In the genomic region with DNA sequence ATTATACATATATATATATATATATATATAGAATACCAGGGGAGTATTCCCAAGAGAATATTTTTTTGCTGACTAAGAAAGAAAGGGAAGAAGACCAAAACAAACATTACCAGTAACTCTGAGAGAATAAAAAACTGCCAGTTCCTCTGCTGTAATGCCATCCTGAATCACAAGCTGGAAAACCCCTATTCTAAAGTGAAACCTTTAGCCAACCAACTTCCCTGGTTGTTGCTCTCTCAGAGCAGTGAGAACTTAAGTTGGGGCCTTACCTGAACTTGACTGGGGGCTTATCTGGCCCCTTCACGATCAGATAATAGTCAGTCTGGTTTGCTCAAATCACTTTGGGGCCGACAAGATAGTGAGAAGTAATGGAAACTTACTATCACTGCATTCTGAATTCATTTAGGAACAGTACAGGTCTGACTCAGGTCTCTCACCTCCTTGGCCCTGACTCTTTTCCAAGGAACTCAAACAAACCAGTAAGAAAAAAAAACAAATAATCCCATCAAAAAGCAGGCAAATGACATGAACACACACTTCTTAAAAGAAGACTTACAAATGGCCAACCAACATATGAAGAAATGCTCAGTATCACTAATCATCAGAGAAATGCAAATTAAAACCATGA, we compare ENCODE assay signal across 9 cellular contexts.
A peak's percentile ranks its signal among the peaks of the same experiment; 100 is the strongest.
DNase-seq lines count a peak whose midpoint lies in the region; ATAC-seq and TF ChIP-seq lines count a peak whose summit lies in the region.
"Had no signal": no experiment of that assay in that cellular context is flagged by ENCODE, and none has a peak within 500 bp of the region (broad histone marks: within the 10 kb centered on the region; RNA-seq: fewer than 3 reads in every experiment).

No MANE protein-coding gene starts in this region.

- H3K9me3 ChIP-seq in subcutaneous abdominal adipose tissue (ENCODE audit: control insufficient read depth in 5 of 5, low read length in 5 of 5) = no peaks in the 10 kb centered on the region

- no peaks in the 10 kb centered on the region for H4K20me1 ChIP-seq in KMS-11 (ENCODE audit: insufficient read depth)

- H3K36me3 ChIP-seq in KMS-11 (ENCODE audit: insufficient read depth) = no peaks in the 10 kb centered on the region
- H3K36me3 ChIP-seq in subcutaneous abdominal adipose tissue (ENCODE audit: control insufficient read depth in 5 of 5, insufficient read depth in 5 of 5, low read length in 5 of 5) = peaks cover 6 to 23% (median 19%) of the 10 kb centered on the region in 5 donors

- no peaks in the 10 kb centered on the region for H3K79me2 ChIP-seq in KMS-11 (ENCODE audit: insufficient read depth, low read depth)

- H3K9ac ChIP-seq in KMS-11 (peak overlapping the region; percentile 44; the same call in 1 of the 2 replicates), subcutaneous abdominal adipose tissue (ENCODE audit: low read length in 5 of 5) (peak overlapping the region in 1 of 5 donors; percentile 51)

- no peak for TF ChIP-seq POLR2A in GM18505 (IDR thresholded peaks at IDR 0.05; ENCODE audit: borderline replicate concordance, extremely low read depth, insufficient read depth, insufficient read length)

- peaks cover 32% of the 10 kb centered on the region for H3K4me1 ChIP-seq in KMS-11 (ENCODE audit: low read depth, poor library complexity, severe bottlenecking)
- peaks cover 0 to 16% (median 6%) of the 10 kb centered on the region in 5 donors for H3K4me1 ChIP-seq in subcutaneous abdominal adipose tissue (ENCODE audit: control insufficient read depth in 5 of 5, insufficient read depth in 5 of 5, low read length in 5 of 5)

- H2AFZ ChIP-seq in KMS-11 (ENCODE audit: low read depth) = peak overlapping the region; percentile 34

- no peak overlapping the region for H3K4me3 ChIP-seq in KMS-11 (IDR thresholded peaks at IDR 0.05; ENCODE audit: insufficient read depth, low read depth, low read length)
- H3K4me3 ChIP-seq in subcutaneous abdominal adipose tissue (ENCODE audit: low read depth in 1 of 5, low read length in 5 of 5) = no peak overlapping the region

- no peak for TF ChIP-seq CTCF in KMS-11 (conservative IDR thresholded peaks at IDR 0.05; ENCODE audit: low read depth, low read length)

- ATAC-seq in GM19324 (IDR thresholded peaks at IDR 0.05; ENCODE audit: low FRiP score, unreplicated experiment) (no peak), GM18505 (IDR thresholded peaks at IDR 0.05; ENCODE audit: unreplicated experiment) (no peak)

- H3K27ac ChIP-seq in KMS-11 = peak overlapping the region; percentile 84
- peak overlapping the region; percentile 49 for H3K27ac ChIP-seq in subcutaneous abdominal adipose tissue (ENCODE audit: low read depth, low read length)

- DNase-seq in stimulated activated naive CD4-positive, alpha-beta T cell treated with Interleukin-2 at 50 U/mL for 16 hours (lab: John Stamatoyannopoulos, UW) = peak; percentile 16
- no peak for DNase-seq in stimulated activated naive CD4-positive, alpha-beta T cell (lab: John Stamatoyannopoulos, UW)
- DNase-seq in dermis blood vessel endothelial cell = peak; percentile 14
- no peak for DNase-seq in effector CD4-positive, alpha-beta T cell
- DNase-seq: NCI-H1930 had no signal

- H3K27me3 ChIP-seq in KMS-11 (ENCODE audit: insufficient read depth, low read depth) = no peaks in the 10 kb centered on the region
- H3K27me3 ChIP-seq in subcutaneous abdominal adipose tissue (ENCODE audit: control insufficient read depth in 5 of 5, insufficient read depth in 4 of 5, low read length in 5 of 5) = peaks cover 0 to 3% (median 0%) of the 10 kb centered on the region in 5 donors

- H3K4me2 ChIP-seq in KMS-11 = peak overlapping the region; percentile 54

Comparison
In these comparisons a context has a peak if more than half of its experiments do, and no peak if none do; other contexts are left out.
1. DNase-seq: peak in stimulated activated naive CD4-positive, alpha-beta T cell treated with Interleukin-2 at 50 U/mL for 16 hours (single experiment) and dermis blood vessel endothelial cell (single experiment); none in stimulated activated naive CD4-positive, alpha-beta T cell (0 of 6) and effector CD4-positive, alpha-beta T cell (single experiment).